Comparison of ENCODE assay signal across 1 cellular context in the genomic region with DNA sequence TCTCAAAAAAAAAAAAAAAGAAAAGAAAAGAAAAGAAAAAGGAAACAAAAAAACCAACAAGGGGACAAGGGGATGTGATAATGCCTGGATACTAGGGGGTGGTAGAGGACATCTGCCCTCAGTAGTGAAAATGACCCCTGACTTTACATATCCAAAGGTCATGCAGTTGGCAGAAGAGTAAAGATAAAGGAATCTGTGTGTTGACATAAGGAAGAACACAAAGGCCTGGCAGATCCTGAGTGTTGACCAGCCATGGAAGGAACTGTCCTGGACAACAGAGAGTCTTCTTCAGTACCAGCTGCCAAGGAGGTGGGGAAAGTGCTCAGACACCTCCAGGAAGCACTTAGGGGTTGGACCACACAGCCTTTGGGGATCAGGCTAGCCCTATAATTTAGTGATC.
TF ChIP-seq lines count a peak whose summit lies in the region.

No MANE protein-coding gene starts in this region.

TF ChIP-seq in HepG2, 621 proteins besides CTCF, POLR2A, EP300 and RAD21 (continued from another document and continues in another):
- peak; percentile 79 for TF ChIP-seq TBX2 (CRISPR knock-in tag; IDR thresholded peaks at IDR 0.05; ENCODE audit: borderline replicate concordance)
- TF ChIP-seq, protein P1, sequence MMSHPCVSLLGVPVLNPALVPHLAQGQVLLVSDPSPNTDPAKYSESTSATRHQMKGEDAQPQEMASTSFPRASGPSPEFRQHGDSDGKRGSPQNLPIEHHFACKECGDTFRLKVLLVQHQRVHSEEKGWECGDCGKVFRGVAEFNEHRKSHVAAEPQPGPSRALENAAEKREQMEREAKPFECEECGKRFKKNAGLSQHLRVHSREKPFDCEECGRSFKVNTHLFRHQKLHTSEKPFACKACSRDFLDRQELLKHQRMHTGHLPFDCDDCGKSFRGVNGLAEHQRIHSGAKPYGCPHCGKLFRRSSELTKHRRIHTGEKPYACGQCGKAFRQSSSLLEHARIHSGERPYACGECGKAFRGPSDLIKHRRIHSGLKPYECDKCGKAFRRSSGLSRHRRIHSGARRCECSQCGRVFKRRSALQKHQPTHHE (CRISPR knock-in tag; IDR thresholded peaks at IDR 0.05; ENCODE audit: borderline replicate concordance): no peak
- TF ChIP-seq, protein P2, sequence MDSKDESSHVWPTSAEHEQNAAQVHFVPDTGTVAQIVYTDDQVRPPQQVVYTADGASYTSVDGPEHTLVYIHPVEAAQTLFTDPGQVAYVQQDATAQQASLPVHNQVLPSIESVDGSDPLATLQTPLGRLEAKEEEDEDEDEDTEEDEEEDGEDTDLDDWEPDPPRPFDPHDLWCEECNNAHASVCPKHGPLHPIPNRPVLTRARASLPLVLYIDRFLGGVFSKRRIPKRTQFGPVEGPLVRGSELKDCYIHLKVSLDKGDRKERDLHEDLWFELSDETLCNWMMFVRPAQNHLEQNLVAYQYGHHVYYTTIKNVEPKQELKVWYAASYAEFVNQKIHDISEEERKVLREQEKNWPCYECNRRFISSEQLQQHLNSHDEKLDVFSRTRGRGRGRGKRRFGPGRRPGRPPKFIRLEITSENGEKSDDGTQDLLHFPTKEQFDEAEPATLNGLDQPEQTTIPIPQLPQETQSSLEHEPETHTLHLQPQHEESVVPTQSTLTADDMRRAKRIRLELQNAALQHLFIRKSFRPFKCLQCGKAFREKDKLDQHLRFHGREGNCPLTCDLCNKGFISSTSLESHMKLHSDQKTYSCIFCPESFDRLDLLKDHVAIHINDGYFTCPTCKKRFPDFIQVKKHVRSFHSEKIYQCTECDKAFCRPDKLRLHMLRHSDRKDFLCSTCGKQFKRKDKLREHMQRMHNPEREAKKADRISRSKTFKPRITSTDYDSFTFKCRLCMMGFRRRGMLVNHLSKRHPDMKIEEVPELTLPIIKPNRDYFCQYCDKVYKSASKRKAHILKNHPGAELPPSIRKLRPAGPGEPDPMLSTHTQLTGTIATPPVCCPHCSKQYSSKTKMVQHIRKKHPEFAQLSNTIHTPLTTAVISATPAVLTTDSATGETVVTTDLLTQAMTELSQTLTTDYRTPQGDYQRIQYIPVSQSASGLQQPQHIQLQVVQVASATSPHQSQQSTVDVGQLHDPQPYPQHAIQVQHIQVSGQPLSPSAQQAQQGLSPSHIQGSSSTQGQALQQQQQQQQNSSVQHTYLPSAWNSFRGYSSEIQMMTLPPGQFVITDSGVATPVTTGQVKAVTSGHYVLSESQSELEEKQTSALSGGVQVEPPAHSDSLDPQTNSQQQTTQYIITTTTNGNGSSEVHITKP (CRISPR knock-in tag; IDR thresholded peaks at IDR 0.05; ENCODE audit: low read depth): 0 out of 2 replicates have a peak, but pooled peaks have one; percentile 36
- TF ChIP-seq SALL1 (CRISPR knock-in tag; IDR thresholded peaks at IDR 0.05): peak; percentile 29; the same call in 1 of the 2 replicates
- TF ChIP-seq MBNL3 (CRISPR knock-in tag; conservative IDR thresholded peaks at IDR 0.05): no peak
- TF ChIP-seq IKZF1 (IDR thresholded peaks at IDR 0.05): no peak
- TF ChIP-seq ZBTB25 (CRISPR knock-in tag; IDR thresholded peaks at IDR 0.05): 0 out of 2 replicates have a peak, but pooled peaks have one; percentile 15
- 0 out of 2 replicates have a peak, but pooled peaks have one; percentile 37 for TF ChIP-seq ZNF414 (CRISPR knock-in tag; IDR thresholded peaks at IDR 0.05)
- TF ChIP-seq, protein P3, sequence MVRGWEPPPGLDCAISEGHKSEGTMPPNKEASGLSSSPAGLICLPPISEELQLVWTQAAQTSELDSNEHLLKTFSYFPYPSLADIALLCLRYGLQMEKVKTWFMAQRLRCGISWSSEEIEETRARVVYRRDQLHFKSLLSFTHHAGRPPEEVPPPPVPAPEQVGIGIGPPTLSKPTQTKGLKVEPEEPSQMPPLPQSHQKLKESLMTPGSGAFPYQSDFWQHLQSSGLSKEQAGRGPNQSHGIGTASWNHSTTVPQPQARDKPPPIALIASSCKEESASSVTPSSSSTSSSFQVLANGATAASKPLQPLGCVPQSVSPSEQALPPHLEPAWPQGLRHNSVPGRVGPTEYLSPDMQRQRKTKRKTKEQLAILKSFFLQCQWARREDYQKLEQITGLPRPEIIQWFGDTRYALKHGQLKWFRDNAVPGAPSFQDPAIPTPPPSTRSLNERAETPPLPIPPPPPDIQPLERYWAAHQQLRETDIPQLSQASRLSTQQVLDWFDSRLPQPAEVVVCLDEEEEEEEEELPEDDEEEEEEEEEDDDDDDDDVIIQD (CRISPR knock-in tag; IDR thresholded peaks at IDR 0.05; ENCODE audit: low read depth): peak; percentile 43; the same call in 1 of the 2 replicates
- TF ChIP-seq, protein P4, sequence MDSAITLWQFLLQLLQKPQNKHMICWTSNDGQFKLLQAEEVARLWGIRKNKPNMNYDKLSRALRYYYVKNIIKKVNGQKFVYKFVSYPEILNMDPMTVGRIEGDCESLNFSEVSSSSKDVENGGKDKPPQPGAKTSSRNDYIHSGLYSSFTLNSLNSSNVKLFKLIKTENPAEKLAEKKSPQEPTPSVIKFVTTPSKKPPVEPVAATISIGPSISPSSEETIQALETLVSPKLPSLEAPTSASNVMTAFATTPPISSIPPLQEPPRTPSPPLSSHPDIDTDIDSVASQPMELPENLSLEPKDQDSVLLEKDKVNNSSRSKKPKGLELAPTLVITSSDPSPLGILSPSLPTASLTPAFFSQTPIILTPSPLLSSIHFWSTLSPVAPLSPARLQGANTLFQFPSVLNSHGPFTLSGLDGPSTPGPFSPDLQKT (CRISPR knock-in tag; IDR thresholded peaks at IDR 0.05; ENCODE audit: borderline replicate concordance): no peak
- TF ChIP-seq KAT8 (CRISPR knock-in tag; IDR thresholded peaks at IDR 0.05): peak; percentile 54
- TF ChIP-seq FOXK2 (IDR thresholded peaks at IDR 0.05): peak; percentile 27; the same call in 1 of the 2 replicates
- TF ChIP-seq PTBP1 (IDR thresholded peaks at IDR 0.05; ENCODE audit: low read depth, low read length, poor library complexity, severe bottlenecking): no peak
- TF ChIP-seq ZNF451 (CRISPR knock-in tag; IDR thresholded peaks at IDR 0.05): no peak
- 0 out of 2 replicates have a peak, but pooled peaks have one; percentile 18 for TF ChIP-seq HINFP (CRISPR knock-in tag; IDR thresholded peaks at IDR 0.05; ENCODE audit: low read depth)
- peak; percentile 84 for TF ChIP-seq NR2C2 (CRISPR knock-in tag; IDR thresholded peaks at IDR 0.05; ENCODE audit: borderline replicate concordance)
- peak; percentile 88 for TF ChIP-seq RXRB (CRISPR knock-in tag; IDR thresholded peaks at IDR 0.05; ENCODE audit: borderline replicate concordance)
- TF ChIP-seq, protein P5, sequence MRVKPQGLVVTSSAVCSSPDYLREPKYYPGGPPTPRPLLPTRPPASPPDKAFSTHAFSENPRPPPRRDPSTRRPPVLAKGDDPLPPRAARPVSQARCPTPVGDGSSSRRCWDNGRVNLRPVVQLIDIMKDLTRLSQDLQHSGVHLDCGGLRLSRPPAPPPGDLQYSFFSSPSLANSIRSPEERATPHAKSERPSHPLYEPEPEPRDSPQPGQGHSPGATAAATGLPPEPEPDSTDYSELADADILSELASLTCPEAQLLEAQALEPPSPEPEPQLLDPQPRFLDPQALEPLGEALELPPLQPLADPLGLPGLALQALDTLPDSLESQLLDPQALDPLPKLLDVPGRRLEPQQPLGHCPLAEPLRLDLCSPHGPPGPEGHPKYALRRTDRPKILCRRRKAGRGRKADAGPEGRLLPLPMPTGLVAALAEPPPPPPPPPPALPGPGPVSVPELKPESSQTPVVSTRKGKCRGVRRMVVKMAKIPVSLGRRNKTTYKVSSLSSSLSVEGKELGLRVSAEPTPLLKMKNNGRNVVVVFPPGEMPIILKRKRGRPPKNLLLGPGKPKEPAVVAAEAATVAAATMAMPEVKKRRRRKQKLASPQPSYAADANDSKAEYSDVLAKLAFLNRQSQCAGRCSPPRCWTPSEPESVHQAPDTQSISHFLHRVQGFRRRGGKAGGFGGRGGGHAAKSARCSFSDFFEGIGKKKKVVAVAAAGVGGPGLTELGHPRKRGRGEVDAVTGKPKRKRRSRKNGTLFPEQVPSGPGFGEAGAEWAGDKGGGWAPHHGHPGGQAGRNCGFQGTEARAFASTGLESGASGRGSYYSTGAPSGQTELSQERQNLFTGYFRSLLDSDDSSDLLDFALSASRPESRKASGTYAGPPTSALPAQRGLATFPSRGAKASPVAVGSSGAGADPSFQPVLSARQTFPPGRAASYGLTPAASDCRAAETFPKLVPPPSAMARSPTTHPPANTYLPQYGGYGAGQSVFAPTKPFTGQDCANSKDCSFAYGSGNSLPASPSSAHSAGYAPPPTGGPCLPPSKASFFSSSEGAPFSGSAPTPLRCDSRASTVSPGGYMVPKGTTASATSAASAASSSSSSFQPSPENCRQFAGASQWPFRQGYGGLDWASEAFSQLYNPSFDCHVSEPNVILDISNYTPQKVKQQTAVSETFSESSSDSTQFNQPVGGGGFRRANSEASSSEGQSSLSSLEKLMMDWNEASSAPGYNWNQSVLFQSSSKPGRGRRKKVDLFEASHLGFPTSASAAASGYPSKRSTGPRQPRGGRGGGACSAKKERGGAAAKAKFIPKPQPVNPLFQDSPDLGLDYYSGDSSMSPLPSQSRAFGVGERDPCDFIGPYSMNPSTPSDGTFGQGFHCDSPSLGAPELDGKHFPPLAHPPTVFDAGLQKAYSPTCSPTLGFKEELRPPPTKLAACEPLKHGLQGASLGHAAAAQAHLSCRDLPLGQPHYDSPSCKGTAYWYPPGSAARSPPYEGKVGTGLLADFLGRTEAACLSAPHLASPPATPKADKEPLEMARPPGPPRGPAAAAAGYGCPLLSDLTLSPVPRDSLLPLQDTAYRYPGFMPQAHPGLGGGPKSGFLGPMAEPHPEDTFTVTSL (CRISPR knock-in tag; IDR thresholded peaks at IDR 0.05; ENCODE audit: borderline replicate concordance): peak; percentile 53; the same call in 1 of the 2 replicates
- no peak for TF ChIP-seq ATF4 (CRISPR knock-in tag; IDR thresholded peaks at IDR 0.05)
- 0 out of 2 replicates have a peak, but pooled peaks have one; percentile 65 for TF ChIP-seq ZSCAN31 (CRISPR knock-in tag; IDR thresholded peaks at IDR 0.05; ENCODE audit: low read depth)
- peak; percentile 46; the same call in 1 of the 2 replicates for TF ChIP-seq ZNF629 (CRISPR knock-in tag; conservative IDR thresholded peaks at IDR 0.05)
- peak; percentile 24; the same call in 1 of the 2 replicates for TF ChIP-seq GFI1 (CRISPR knock-in tag; IDR thresholded peaks at IDR 0.05; ENCODE audit: borderline replicate concordance)
- TF ChIP-seq, protein P6, sequence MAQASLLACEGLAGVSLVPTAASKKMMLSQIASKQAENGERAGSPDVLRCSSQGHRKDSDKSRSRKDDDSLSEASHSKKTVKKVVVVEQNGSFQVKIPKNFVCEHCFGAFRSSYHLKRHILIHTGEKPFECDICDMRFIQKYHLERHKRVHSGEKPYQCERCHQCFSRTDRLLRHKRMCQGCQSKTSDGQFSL (CRISPR knock-in tag; IDR thresholded peaks at IDR 0.05): no peak
- no peak for TF ChIP-seq MED13 (CRISPR knock-in tag; IDR thresholded peaks at IDR 0.05)
- peak; percentile 30; the same call in 1 of the 2 replicates for TF ChIP-seq TFAP4 (IDR thresholded peaks at IDR 0.05; ENCODE audit: borderline replicate concordance, low read depth)
- TF ChIP-seq ZFP36 (IDR thresholded peaks at IDR 0.05; ENCODE audit: borderline replicate concordance, low read depth, low read length, partially characterized antibody): no peak
- no peak for TF ChIP-seq ZSCAN9 (CRISPR knock-in tag; IDR thresholded peaks at IDR 0.05; ENCODE audit: borderline replicate concordance)
- TF ChIP-seq FOSL1 (CRISPR knock-in tag; IDR thresholded peaks at IDR 0.05; ENCODE audit: borderline replicate concordance): no peak
- no peak for TF ChIP-seq ZNF782 (CRISPR knock-in tag; IDR thresholded peaks at IDR 0.05; ENCODE audit: borderline replicate concordance)
- no peak for TF ChIP-seq ZNF724P (CRISPR knock-in tag; IDR thresholded peaks at IDR 0.05; ENCODE audit: borderline replicate concordance)
- TF ChIP-seq SPEN (CRISPR knock-in tag; IDR thresholded peaks at IDR 0.05; ENCODE audit: low read depth): peak; percentile 68; the same call in 1 of the 2 replicates
- TF ChIP-seq TARDBP (CRISPR knock-in tag; IDR thresholded peaks at IDR 0.05): 0 out of 2 replicates have a peak, but pooled peaks have one; percentile 44
- TF ChIP-seq YEATS2 (CRISPR knock-in tag; IDR thresholded peaks at IDR 0.05; ENCODE audit: borderline replicate concordance): peak; percentile 28; the same call in 1 of the 2 replicates
